ENCODE assay signal across 8 cellular contexts in the genomic region with DNA sequence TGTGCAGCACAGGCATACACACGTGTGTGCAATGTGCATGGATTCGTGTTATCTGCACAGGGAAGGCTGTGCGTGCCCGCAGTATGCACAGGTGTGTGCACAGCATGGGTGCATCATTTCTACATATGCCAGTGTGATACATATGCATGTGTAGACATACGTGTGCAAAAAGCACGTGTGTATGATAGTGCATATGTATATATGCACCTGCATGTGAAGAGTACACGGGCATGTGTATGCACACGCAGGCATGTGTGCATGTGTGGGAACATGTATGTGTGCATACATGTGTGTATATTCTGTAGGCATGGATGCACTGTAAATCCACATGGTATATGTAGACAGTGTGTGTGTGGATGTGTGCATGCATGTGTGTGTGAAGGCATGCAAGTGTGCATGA.
"Had no signal": no experiment of that assay in that cellular context is flagged by ENCODE, and none has a peak within 500 bp of the region (broad histone marks: within the 10 kb centered on the region; RNA-seq: fewer than 3 reads in every experiment).

No MANE protein-coding gene starts in this region.

- H3K9ac ChIP-seq: GM23248 had no signal

- H3K4me3 ChIP-seq: GM23248, K562 had no signal

- ATAC-seq: K562 had no signal

- H3K4me3 Mint-ChIP-seq: H9 had no signal

- DNase-seq: GM23248, GOT3, H9, HCEC 1CT, IMR-90, KG1 had no signal

- FAIRE-seq: H54, K562 had no signal

- H2AFZ ChIP-seq: GM23248 had no signal

- H3K27ac Mint-ChIP-seq: H9 had no signal

- H3K27ac ChIP-seq: GM23248 had no signal
